Comparison of ENCODE assay signal across 15 cellular contexts in the genomic region with DNA sequence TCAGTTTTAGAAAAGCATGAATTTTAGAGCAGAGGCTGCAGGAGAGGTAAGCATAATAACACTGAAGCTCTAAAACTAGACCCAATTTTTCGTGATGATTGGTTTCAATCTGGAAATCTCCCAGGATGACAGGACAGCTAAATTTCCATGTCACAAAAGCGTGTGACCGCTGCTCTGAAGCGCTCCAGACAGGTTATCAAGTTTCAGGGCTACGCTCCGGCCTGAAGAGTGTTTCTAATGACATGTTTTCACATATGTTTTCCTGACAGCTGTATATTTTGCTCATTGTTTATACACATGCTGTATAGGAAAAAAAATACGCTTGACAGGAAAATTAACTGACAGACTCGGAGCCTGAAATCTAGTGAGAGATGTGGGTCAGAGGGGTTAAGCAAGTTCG.
DNase-seq lines count a peak whose midpoint lies in the region; ATAC-seq and TF ChIP-seq lines count a peak whose summit lies in the region.
"Had no signal": no experiment of that assay in that cellular context is flagged by ENCODE, and none has a peak within 500 bp of the region (broad histone marks: within the 10 kb centered on the region; RNA-seq: fewer than 3 reads in every experiment).

No MANE protein-coding gene starts in this region.

- peak; percentile 56 for DNase-seq in NCI-H510A treated with DMSO at 0.1 percent for 48 hours (lab: John Stamatoyannopoulos, UW)
- DNase-seq in NCI-H510A (lab: John Stamatoyannopoulos, UW), result no peak
- DNase-seq in nephron progenitor cell, result no peak
- DNase-seq in natural killer cell treated with Interleukin-12 subunit alpha and Interleukin-12 subunit beta and Interleukin-15 and Interleukin-18, amount 100 ng/mL, for 72 hours (ENCODE audit: low spot score), result no peak
- DNase-seq in GM23248, result no peak
- DNase-seq: 8988T; CD4-positive, alpha-beta memory T cell; DMS153; GDM1; HCEC 1CT had no signal

- no peaks in the 10 kb centered on the region for H3K79me2 ChIP-seq in GM23248 (ENCODE audit: insufficient read depth)

- peak overlapping the region; percentile 83 for H3K27ac Mint-ChIP-seq in nephron progenitor cell
- no peak overlapping the region for H3K27ac Mint-ChIP-seq in natural killer cell treated with Interleukin-12 subunit alpha and Interleukin-12 subunit beta and Interleukin-15 and Interleukin-18, amount 100 ng/mL, for 72 hours
- H3K27ac Mint-ChIP-seq: CD14-positive monocyte; CD4-positive, alpha-beta memory T cell had no signal

- no peaks in the 10 kb centered on the region for H3K4me1 ChIP-seq in thymus (ENCODE audit: control insufficient read depth, insufficient read depth, low read length)
- no peaks in the 10 kb centered on the region for H3K4me1 ChIP-seq in GM23248 (ENCODE audit: insufficient read depth)
- H3K4me1 ChIP-seq: BLaER1 had no signal

- H3K27me3 Mint-ChIP-seq in nephron progenitor cell (ENCODE audit: low read depth, poor library complexity), result no peaks in the 10 kb centered on the region
- no peaks in the 10 kb centered on the region for H3K27me3 Mint-ChIP-seq in natural killer cell treated with Interleukin-12 subunit alpha and Interleukin-12 subunit beta and Interleukin-15 and Interleukin-18, amount 100 ng/mL, for 72 hours
- H3K27me3 Mint-ChIP-seq: CD4-positive, alpha-beta memory T cell had no signal

- H2AFZ ChIP-seq in GM23248, result no peak overlapping the region

- H3K9me3 ChIP-seq in thymus (ENCODE audit: control insufficient read depth) (no peaks in the 10 kb centered on the region), GM23248 (ENCODE audit: low read depth) (no peaks in the 10 kb centered on the region)
- H3K9me3 ChIP-seq: BLaER1 had no signal

- H3K4me3 ChIP-seq in thymus (ENCODE audit: low read length), result no peak overlapping the region
- no peak overlapping the region for H3K4me3 ChIP-seq in GM23248
- H3K4me3 ChIP-seq: BLaER1 had no signal

- in situ Hi-C loops in GM23248 (cut with MboI), result no loop called here

- no peak for ATAC-seq in GM18867 (IDR thresholded peaks at IDR 0.05; ENCODE audit: unreplicated experiment)
- ATAC-seq in natural killer cell treated with Interleukin-12 subunit alpha and Interleukin-12 subunit beta and Interleukin-15 and Interleukin-18, amount 100 ng/mL, for 72 hours, result no peak

- H3K9me3 Mint-ChIP-seq in nephron progenitor cell, result peaks cover 35% of the 10 kb centered on the region
- H3K9me3 Mint-ChIP-seq in natural killer cell treated with Interleukin-12 subunit alpha and Interleukin-12 subunit beta and Interleukin-15 and Interleukin-18, amount 100 ng/mL, for 72 hours, result peaks cover 6% of the 10 kb centered on the region

- no peak overlapping the region for H3K4me2 ChIP-seq in GM23248 (ENCODE audit: unreplicated experiment)
- H3K4me2 ChIP-seq: BLaER1 had no signal

- H3K27me3 ChIP-seq in thymus (ENCODE audit: control insufficient read depth, insufficient read depth), result no peaks in the 10 kb centered on the region
- no peaks in the 10 kb centered on the region for H3K27me3 ChIP-seq in GM23248 (replicated peaks; ENCODE audit: insufficient read depth)
- H3K27me3 ChIP-seq: BLaER1 had no signal

- no peaks in the 10 kb centered on the region for H4K20me1 ChIP-seq in GM23248 (ENCODE audit: insufficient read depth)
- H4K20me1 ChIP-seq: BLaER1 had no signal

- H3K4me3 Mint-ChIP-seq in nephron progenitor cell, result no peak overlapping the region
- H3K4me3 Mint-ChIP-seq in natural killer cell treated with Interleukin-12 subunit alpha and Interleukin-12 subunit beta and Interleukin-15 and Interleukin-18, amount 100 ng/mL, for 72 hours, result no peak overlapping the region
- H3K4me3 Mint-ChIP-seq: CD14-positive monocyte; CD4-positive, alpha-beta memory T cell had no signal

- no peaks in the 10 kb centered on the region for H3K9me2 ChIP-seq in GM23248 (ENCODE audit: insufficient read depth)

- no peaks in the 10 kb centered on the region for H3F3A ChIP-seq in GM23248 (ENCODE audit: insufficient read depth)

- peaks cover 43% of the 10 kb centered on the region for H3K36me3 Mint-ChIP-seq in nephron progenitor cell (ENCODE audit: low read depth)
- peaks cover 7% of the 10 kb centered on the region for H3K36me3 Mint-ChIP-seq in natural killer cell treated with Interleukin-12 subunit alpha and Interleukin-12 subunit beta and Interleukin-15 and Interleukin-18, amount 100 ng/mL, for 72 hours
- H3K36me3 Mint-ChIP-seq: CD14-positive monocyte had no signal

- peaks cover 22% of the 10 kb centered on the region for H3K4me1 Mint-ChIP-seq in nephron progenitor cell
- H3K4me1 Mint-ChIP-seq in natural killer cell treated with Interleukin-12 subunit alpha and Interleukin-12 subunit beta and Interleukin-15 and Interleukin-18, amount 100 ng/mL, for 72 hours (ENCODE audit: low read depth in 2 of 2), result peaks cover 0 to 10% of the 10 kb centered on the region in 2 donors
- H3K4me1 Mint-ChIP-seq: CD14-positive monocyte; CD4-positive, alpha-beta memory T cell had no signal

- no peaks in the 10 kb centered on the region for H3K36me3 ChIP-seq in thymus (ENCODE audit: control insufficient read depth, insufficient read depth)
- H3K36me3 ChIP-seq in GM23248 (ENCODE audit: low read depth), result no peaks in the 10 kb centered on the region
- H3K36me3 ChIP-seq: BLaER1 had no signal

- H3K9ac ChIP-seq in GM23248, result no peak overlapping the region
- H3K9ac ChIP-seq: BLaER1 had no signal

- 92% methylated on average over 9 of the region's 9 CpGs for WGBS in thymus
- 84 to 89% methylated on average over 9 of the region's 9 CpGs for WGBS in GM23248 (ENCODE audit: low coverage in 1 of 2, low lambda C conversion rate in 2 of 2, missing lambda C conversion rate in 2 of 2), 2 experiments

- H3K27ac ChIP-seq in thymus (ENCODE audit: low read depth) (peak overlapping the region; percentile 69), GM23248 (no peak overlapping the region)
- H3K27ac ChIP-seq: BLaER1, HL-60 had no signal

- no peak for TF ChIP-seq CTCF in nephron progenitor cell (IDR thresholded peaks at IDR 0.05)
